ENCODE assay signal across 10 cellular contexts in genomic region chr2:134178109-134178877, GRCh38.
DNase-seq lines count a peak whose midpoint lies in the region; ATAC-seq and TF ChIP-seq lines count a peak whose summit lies in the region.
"Had no signal": no experiment of that assay in that cellular context is flagged by ENCODE, and none has a peak within 500 bp of the region (broad histone marks: within the 10 kb centered on the region; RNA-seq: fewer than 3 reads in every experiment).

No MANE protein-coding gene starts in this region.

- H3K9me3 Mint-ChIP-seq in activated naive CD8-positive, alpha-beta T cell (ENCODE audit: low read depth): no peaks in the 10 kb centered on the region
- H3K9me3 Mint-ChIP-seq in activated naive CD8-positive, alpha-beta T cell treated with anti-CD3 and anti-CD28 coated beads, Interleukin-2, amount 50 U/mL, for 24 hours: no peaks in the 10 kb centered on the region
- H3K9me3 Mint-ChIP-seq in activated CD8-positive, alpha-beta T cell treated with anti-CD3 and anti-CD28 coated beads, Interleukin-2, amount 10 ng/mL, durations not matched to agents 7 days and 5 days (ENCODE audit: insufficient read depth): no peaks in the 10 kb centered on the region
- H3K9me3 Mint-ChIP-seq in stimulated activated effector memory CD8-positive, alpha-beta T cell treated with anti-CD3 and anti-CD28 coated beads, Interleukin-12 subunit alpha, Interleukin-12 subunit beta, amount 100 ng/mL, for 72 hours: no peaks in the 10 kb centered on the region

- no peak for TF ChIP-seq POLR2A in thyroid gland (IDR thresholded peaks at IDR 0.05)

- intact Hi-C loops in thyroid gland (cut with DNase I): no loop called here

- CTCF ChIA-PET in activated CD8-positive, alpha-beta T cell treated with anti-CD3 and anti-CD28 coated beads, Interleukin-2, amount 10 ng/mL, durations not matched to agents 7 days and 5 days (lab: Charles Lee): interaction anchor here (0.9 to 1.4 kb wide), 4 partner anchors 20 to 234 kb away, joined by 3 to 4 read pairs (median 4); no protein-coding TSS in a partner anchor

- no peak for DNase-seq in activated naive CD8-positive, alpha-beta T cell treated with anti-CD3 and anti-CD28 coated beads, Interleukin-2, amount 50 U/mL, for 24 hours
- DNase-seq in activated CD8-positive, alpha-beta T cell treated with anti-CD3 and anti-CD28 coated beads, Interleukin-2, amount 10 ng/mL, durations not matched to agents 7 days and 5 days: no peak
- no peak for DNase-seq in stimulated activated effector memory CD8-positive, alpha-beta T cell treated with anti-CD3 and anti-CD28 coated beads, Interleukin-12 subunit alpha, Interleukin-12 subunit beta, amount 100 ng/mL, for 72 hours (ENCODE audit: low spot score in 2 of 2)
- DNase-seq in mesenteric fat pad (ENCODE audit: low spot score) (no peak), thyroid gland (no peak)
- DNase-seq in NK-92 treated with Interleukin-12 subunit alpha and Interleukin-12 subunit beta, amount 100 ng/mL, for 24 hours (lab: John Stamatoyannopoulos, UW): no peak
- DNase-seq: activated CD8-positive, alpha-beta memory T cell treated with anti-CD3 and anti-CD28 coated beads, Interleukin-2, amount 50 U/mL, for 48 hours; lower lobe of right lung had no signal

- H3K27ac Mint-ChIP-seq in activated naive CD8-positive, alpha-beta T cell: peak overlapping the region; percentile 85
- H3K27ac Mint-ChIP-seq in activated naive CD8-positive, alpha-beta T cell treated with anti-CD3 and anti-CD28 coated beads, Interleukin-2, amount 50 U/mL, for 24 hours: no peak overlapping the region
- peak overlapping the region; percentile 48 for H3K27ac Mint-ChIP-seq in activated CD8-positive, alpha-beta T cell treated with anti-CD3 and anti-CD28 coated beads, Interleukin-2, amount 10 ng/mL, durations not matched to agents 7 days and 5 days
- H3K27ac Mint-ChIP-seq in stimulated activated effector memory CD8-positive, alpha-beta T cell treated with anti-CD3 and anti-CD28 coated beads, Interleukin-12 subunit alpha, Interleukin-12 subunit beta, amount 100 ng/mL, for 72 hours: peak overlapping the region; percentile 43

- peaks cover 27 to 57% of the 10 kb centered on the region in 2 donors for H3K4me1 ChIP-seq in thyroid gland

- ATAC-seq in activated naive CD8-positive, alpha-beta T cell treated with anti-CD3 and anti-CD28 coated beads, Interleukin-2, amount 50 U/mL, for 24 hours: no peak
- ATAC-seq in HG03064 (IDR thresholded peaks at IDR 0.05; ENCODE audit: low read depth, unreplicated experiment): peak; percentile 51
- ATAC-seq in activated CD8-positive, alpha-beta T cell treated with anti-CD3 and anti-CD28 coated beads, Interleukin-2, amount 10 ng/mL, durations not matched to agents 7 days and 5 days: no peak
- ATAC-seq in stimulated activated effector memory CD8-positive, alpha-beta T cell treated with anti-CD3 and anti-CD28 coated beads, Interleukin-12 subunit alpha, Interleukin-12 subunit beta, amount 100 ng/mL, for 72 hours: no peak

- H3K36me3 Mint-ChIP-seq in activated naive CD8-positive, alpha-beta T cell: peaks cover 2% of the 10 kb centered on the region
- H3K36me3 Mint-ChIP-seq in activated naive CD8-positive, alpha-beta T cell treated with anti-CD3 and anti-CD28 coated beads, Interleukin-2, amount 50 U/mL, for 24 hours (ENCODE audit: low read depth): peaks cover 11% of the 10 kb centered on the region
- H3K36me3 Mint-ChIP-seq in activated CD8-positive, alpha-beta T cell treated with anti-CD3 and anti-CD28 coated beads, Interleukin-2, amount 10 ng/mL, durations not matched to agents 7 days and 5 days (ENCODE audit: low read depth): no peaks in the 10 kb centered on the region
- no peaks in the 10 kb centered on the region for H3K36me3 Mint-ChIP-seq in stimulated activated effector memory CD8-positive, alpha-beta T cell treated with anti-CD3 and anti-CD28 coated beads, Interleukin-12 subunit alpha, Interleukin-12 subunit beta, amount 100 ng/mL, for 72 hours

- no peaks in the 10 kb centered on the region for H3K27me3 Mint-ChIP-seq in activated naive CD8-positive, alpha-beta T cell
- no peaks in the 10 kb centered on the region for H3K27me3 Mint-ChIP-seq in activated naive CD8-positive, alpha-beta T cell treated with anti-CD3 and anti-CD28 coated beads, Interleukin-2, amount 50 U/mL, for 24 hours
- H3K27me3 Mint-ChIP-seq in activated CD8-positive, alpha-beta T cell treated with anti-CD3 and anti-CD28 coated beads, Interleukin-2, amount 10 ng/mL, durations not matched to agents 7 days and 5 days (ENCODE audit: low read depth): no peaks in the 10 kb centered on the region

- H3K9me3 ChIP-seq in thyroid gland: no peaks in the 10 kb centered on the region
- H3K9me3 ChIP-seq: lower lobe of right lung had no signal

- 88 to 92% methylated on average over 3 of the region's 3 CpGs for WGBS in thyroid gland, 2 donors

- no peak overlapping the region for H3K4me3 ChIP-seq in thyroid gland (replicated peaks in 1 of 3)
- H3K4me3 ChIP-seq: lower lobe of right lung had no signal

- H3K36me3 ChIP-seq in thyroid gland: no peaks in the 10 kb centered on the region
- H3K36me3 ChIP-seq: lower lobe of right lung had no signal

- H3K27me3 ChIP-seq in thyroid gland: no peaks in the 10 kb centered on the region

- POLR2A ChIA-PET in activated CD8-positive, alpha-beta T cell treated with anti-CD3 and anti-CD28 coated beads, Interleukin-2, amount 10 ng/mL, durations not matched to agents 7 days and 5 days (lab: Charles Lee): no interaction called here

- TF ChIP-seq CTCF in thyroid gland (IDR thresholded peaks at IDR 0.05): no peak

- H3K4me3 Mint-ChIP-seq in activated naive CD8-positive, alpha-beta T cell: no peak overlapping the region
- H3K4me3 Mint-ChIP-seq in activated naive CD8-positive, alpha-beta T cell treated with anti-CD3 and anti-CD28 coated beads, Interleukin-2, amount 50 U/mL, for 24 hours: no peak overlapping the region
- H3K4me3 Mint-ChIP-seq in activated CD8-positive, alpha-beta T cell treated with anti-CD3 and anti-CD28 coated beads, Interleukin-2, amount 10 ng/mL, durations not matched to agents 7 days and 5 days: no peak overlapping the region
- no peak overlapping the region for H3K4me3 Mint-ChIP-seq in stimulated activated effector memory CD8-positive, alpha-beta T cell treated with anti-CD3 and anti-CD28 coated beads, Interleukin-12 subunit alpha, Interleukin-12 subunit beta, amount 100 ng/mL, for 72 hours

- H3K4me1 Mint-ChIP-seq in activated naive CD8-positive, alpha-beta T cell (ENCODE audit: low read depth): peaks cover 85% of the 10 kb centered on the region
- peaks cover 71% of the 10 kb centered on the region for H3K4me1 Mint-ChIP-seq in activated naive CD8-positive, alpha-beta T cell treated with anti-CD3 and anti-CD28 coated beads, Interleukin-2, amount 50 U/mL, for 24 hours
- peaks cover 49% of the 10 kb centered on the region for H3K4me1 Mint-ChIP-seq in activated CD8-positive, alpha-beta T cell treated with anti-CD3 and anti-CD28 coated beads, Interleukin-2, amount 10 ng/mL, durations not matched to agents 7 days and 5 days (ENCODE audit: low read depth)
- peaks cover 85% of the 10 kb centered on the region for H3K4me1 Mint-ChIP-seq in stimulated activated effector memory CD8-positive, alpha-beta T cell treated with anti-CD3 and anti-CD28 coated beads, Interleukin-12 subunit alpha, Interleukin-12 subunit beta, amount 100 ng/mL, for 72 hours

- peak overlapping the region in 1 of 3 donors; percentile 45 for H3K27ac ChIP-seq in thyroid gland
- H3K27ac ChIP-seq: lower lobe of right lung had no signal
